8 cellular contexts compared by ENCODE assay signal in genomic region chr2:171158790-171159325, GRCh38. TPM values are rescaled to one million over a fixed set of nuclear protein-coding genes. Genes with fewer than 3 reads are reported as not detected.
DNase-seq lines count a peak whose midpoint lies in the region; ATAC-seq and TF ChIP-seq lines count a peak whose summit lies in the region.

No MANE protein-coding gene starts in this region.

- H2AFZ ChIP-seq in SK-N-SH (ENCODE audit: low read depth): peak overlapping the region; percentile 69

- peaks cover 52% of the 10 kb centered on the region for H4K20me1 ChIP-seq in SK-N-SH (ENCODE audit: insufficient read depth)

- H3K79me2 ChIP-seq in SK-N-SH (ENCODE audit: insufficient read depth): peaks cover 60% of the 10 kb centered on the region

- no peak for TF ChIP-seq CTCF in left ventricle myocardium inferior (IDR thresholded peaks at IDR 0.05; ENCODE audit: borderline replicate concordance)
- no peak for TF ChIP-seq CTCF in SK-N-SH (IDR thresholded peaks at IDR 0.05)
- no peak for TF ChIP-seq CTCF in fibroblast of pulmonary artery (IDR thresholded peaks at IDR 0.05; ENCODE audit: low read length, missing control alignments)

- peak overlapping the region; percentile 98 for H3K9ac ChIP-seq in SK-N-SH

- H3K4me3 ChIP-seq in left ventricle myocardium inferior (peak overlapping the region; percentile 83), SK-N-SH (ENCODE audit: low read depth in 2 of 2, low read length in 1 of 2) (peak overlapping the region; percentile 90 to 99), fibroblast of pulmonary artery (replicated peaks; ENCODE audit: low read depth, low read length) (peak overlapping the region; percentile 93), skeletal muscle cell (ENCODE audit: low read depth, low read length) (peak overlapping the region; percentile 91)

- H3K27me3 ChIP-seq in left ventricle myocardium inferior (ENCODE audit: low read depth) (no peaks in the 10 kb centered on the region), SK-N-SH (ENCODE audit: insufficient read depth) (no peaks in the 10 kb centered on the region)

- peaks cover 56% of the 10 kb centered on the region for H3K4me1 ChIP-seq in left ventricle myocardium inferior
- peaks cover 4 to 25% of the 10 kb centered on the region in 2 experiments; a peak in 3 of 4 replicates for H3K4me1 ChIP-seq in SK-N-SH (ENCODE audit: control insufficient read depth in 1 of 2, insufficient read depth in 2 of 2, low read depth in 1 of 2, low read length in 1 of 2)

- no peak for ATAC-seq in left cardiac atrium
- ATAC-seq in GM19324 (IDR thresholded peaks at IDR 0.05; ENCODE audit: low FRiP score, unreplicated experiment): no peak

- H3K36me3 ChIP-seq in left ventricle myocardium inferior (no peaks in the 10 kb centered on the region), SK-N-SH (replicated peaks in 1 of 2; ENCODE audit: control insufficient read depth in 1 of 2, insufficient read depth in 2 of 2, low read length in 1 of 2) (no peaks in the 10 kb centered on the region)

- POLR2A ChIA-PET in SK-N-SH (lab: Yijun Ruan, JAX): interaction anchor here (1.2 to 1.3 kb wide), 2 partner anchors 18 to 257 kb away, joined by 3 to 4 read pairs; no protein-coding TSS in a partner anchor

- peak overlapping the region; percentile 84 for H3K4me2 ChIP-seq in SK-N-SH

- no peak for DNase-seq in left ventricle myocardium inferior
- DNase-seq in left cardiac atrium: no peak
- peak; percentile 27 for DNase-seq in SK-N-SH
- no peak for DNase-seq in fibroblast of pulmonary artery (ENCODE audit: low read depth)
- no peak for DNase-seq in skeletal muscle cell (ENCODE audit: low read depth)
- DNase-seq in medulla oblongata (ENCODE audit: extremely low spot score): no peak
- no peak for DNase-seq in NCI-H2029 treated with DMSO at 0.1 percent for 48 hours (lab: John Stamatoyannopoulos, UW)

- CTCF ChIA-PET in SK-N-SH (lab: Yijun Ruan, JAX): interaction anchor here (1.0 to 6.7 kb wide), 12 partner anchors 12 to 275 kb away, joined by 3 to 46 read pairs (median 6); partner anchors contain the start of genes DCAF17, GORASP2 and METTL8

- H3K9me2 ChIP-seq in SK-N-SH: no peaks in the 10 kb centered on the region

- WGBS in SK-N-SH (ENCODE audit: low lambda C conversion rate): 7% methylated on average over 15 of the region's 15 CpGs

- TF ChIP-seq RAD21 in SK-N-SH (IDR thresholded peaks at IDR 0.05; ENCODE audit: low read length): no peak

- H3K9me3 ChIP-seq in left ventricle myocardium inferior (replicated peaks): no peaks in the 10 kb centered on the region
- H3K9me3 ChIP-seq in SK-N-SH: no peaks in the 10 kb centered on the region

- H3F3A ChIP-seq in SK-N-SH (replicated peaks; ENCODE audit: insufficient read depth): peaks cover 19% of the 10 kb centered on the region

- no peak for TF ChIP-seq EP300 in SK-N-SH (IDR thresholded peaks at IDR 0.05; ENCODE audit: borderline replicate concordance in 1 of 2, low read depth in 1 of 2, low read length in 1 of 2)

- intact Hi-C loops in left ventricle myocardium inferior (cut with micrococcal nuclease) (loop anchor here (10.0 kb wide), 1 partner anchor 184 kb away; no protein-coding TSS in a partner anchor), left cardiac atrium (cut with DNase I) (loop anchor here in 1 of 2 donors (10.0 kb wide), 1 partner anchor 74 kb away; no protein-coding TSS in a partner anchor)

- H3K27ac ChIP-seq in left ventricle myocardium inferior (replicated peaks) (peak overlapping the region; percentile 96), SK-N-SH (ENCODE audit: low read depth in 2 of 2, low read length in 1 of 2) (peak overlapping the region; percentile 90 to 91; a peak in 3 of 4 replicates)

TF ChIP-seq in SK-N-SH, 30 proteins besides CTCF, POLR2A, EP300 and RAD21:
- no peak for TF ChIP-seq REST (IDR thresholded peaks at IDR 0.05; ENCODE audit: low read depth, low read length)
- no peak for TF ChIP-seq RXRA (IDR thresholded peaks at IDR 0.05; ENCODE audit: borderline replicate concordance, low read depth)
- TF ChIP-seq MXI1 (IDR thresholded peaks at IDR 0.05; ENCODE audit: low read depth, low read length): peak; percentile 80
TF ChIP-seq in SK-N-SH: peak in this region for 1.

RNA-seq across cellular contexts. Expression of gene TLK1, which starts 1.8 kb away (rescaled TPM):
- total RNA-seq in left ventricle myocardium inferior (26.3 TPM), left cardiac atrium (10 to 100 TPM; 31.5 to 31.8 TPM)
- 4.4 and 4.8 TPM in 2 replicates for polyA plus RNA-seq in SK-N-SH (2012; rRNA removed)
- 6.7 and 9.0 TPM in 2 replicates for polyA plus RNA-seq in SK-N-SH (2012; cell fraction: cytosol; rRNA removed)
- polyA plus RNA-seq in SK-N-SH (2012; cell fraction: nucleus; rRNA removed): 3.4 and 5.2 TPM in 2 replicates
